In genomic region chr2:58466803-58467202, GRCh38 we compare ENCODE assay signal across 14 cellular contexts.
DNase-seq lines count a peak whose midpoint lies in the region; ATAC-seq lines count a peak whose summit lies in the region.
"Had no signal": no experiment of that assay in that cellular context is flagged by ENCODE, and none has a peak within 500 bp of the region (broad histone marks: within the 10 kb centered on the region; RNA-seq: fewer than 3 reads in every experiment).

No MANE protein-coding gene starts in this region.

- peak; percentile 36 for DNase-seq in NCI-H2081 treated with DMSO at 0.1 percent for 48 hours (lab: John Stamatoyannopoulos, UW)
- DNase-seq in kidney glomerular epithelial cell (lab: John Stamatoyannopoulos, UW), result no peak
- DNase-seq in NOMO-1 treated with dmso at 0.1 percent for 144 hours (lab: John Stamatoyannopoulos, UW; ENCODE audit: unreplicated experiment), result no peak
- DNase-seq in left colon, result no peak
- DNase-seq: activated naive CD4-positive, alpha-beta T cell treated with anti-CD3 and anti-CD28 coated beads, Interleukin-2, amount 50 U/mL, for 16 hours; NCI-H1092 treated with DMSO at 0.1 percent for 48 hours; NCI-H524 treated with DMSO at 0.1 percent for 48 hours; ovary; SJCRH30 had no signal

- ATAC-seq in GM18498 (IDR thresholded peaks at IDR 0.05; ENCODE audit: unreplicated experiment), result peak; percentile 73
- ATAC-seq in GM19351 (IDR thresholded peaks at IDR 0.05; ENCODE audit: unreplicated experiment), result peak; percentile 91
- ATAC-seq in HG02981 (IDR thresholded peaks at IDR 0.05; ENCODE audit: unreplicated experiment), result peak; percentile 75
- no peak for ATAC-seq in GM19463 (IDR thresholded peaks at IDR 0.05; ENCODE audit: unreplicated experiment)
- ATAC-seq in left colon, result no peak
- ATAC-seq: gastroesophageal sphincter had no signal

- intact Hi-C loops in left colon (cut with DNase I, micrococcal nuclease), result no loop called here

Comparison
In these comparisons a context has a peak if more than half of its experiments do, and no peak if none do; other contexts are left out.
1. ATAC-seq: peak in GM18498 (single experiment), GM19351 (single experiment) and HG02981 (single experiment); none in GM19463 (single experiment) and left colon (single experiment).